In genomic region chr14:50318031-50318626, GRCh38 we compare ENCODE assay signal across 8 cellular contexts. TPM values are rescaled to one million over a fixed set of nuclear protein-coding genes. Genes with fewer than 3 reads are reported as not detected.
DNase-seq lines count a peak whose midpoint lies in the region; FAIRE-seq and TF ChIP-seq lines count a peak whose summit lies in the region.

No MANE protein-coding gene starts in this region.

- TF ChIP-seq CTCF in AG10803 (conservative IDR thresholded peaks at IDR 0.05; ENCODE audit: low read length) (peak; percentile 82), HFFc6 (IDR thresholded peaks at IDR 0.05) (peak; percentile 87), VCaP (conservative IDR thresholded peaks at IDR 0.05) (peak; percentile 86), kidney (IDR thresholded peaks at IDR 0.05; ENCODE audit: borderline replicate concordance, extremely low read depth, insufficient read depth) (peak; percentile 39)

- FAIRE-seq in kidney (lab: Jason Lieb, UNC), result peak; percentile 38

- no peaks in the 10 kb centered on the region for H3K9me3 ChIP-seq in kidney (ENCODE audit: control insufficient read depth in 1 of 2, low read length in 2 of 2)
- H3K9me3 ChIP-seq in CD8-positive, alpha-beta memory T cell (ENCODE audit: low read length), result no peaks in the 10 kb centered on the region

- H3K4me3 ChIP-seq in AG10803 (ENCODE audit: low read length), result no peak overlapping the region
- H3K4me3 ChIP-seq in kidney (ENCODE audit: low read length in 2 of 2), result no peak overlapping the region
- H3K4me3 ChIP-seq in CD8-positive, alpha-beta memory T cell (ENCODE audit: low read length), result no peak overlapping the region

- H3K27ac Mint-ChIP-seq in HFFc6, result no peak overlapping the region
- H3K27ac Mint-ChIP-seq in CD8-positive, alpha-beta memory T cell, result no peak overlapping the region

- H3K27me3 Mint-ChIP-seq in HFFc6 (ENCODE audit: insufficient read depth), result no peaks in the 10 kb centered on the region
- peaks cover 0 to 2% of the 10 kb centered on the region in 2 donors for H3K27me3 Mint-ChIP-seq in CD8-positive, alpha-beta memory T cell

- POLR2A ChIA-PET in CD8-positive, alpha-beta memory T cell (lab: Charles Lee), result interaction anchor here (0.6 kb wide), 1 partner anchor 8 kb away, joined by 3 read pairs; no protein-coding TSS in a partner anchor

- H3K4me3 Mint-ChIP-seq in HFFc6, result no peak overlapping the region
- no peak overlapping the region for H3K4me3 Mint-ChIP-seq in CD8-positive, alpha-beta memory T cell

- CTCF ChIA-PET in CD8-positive, alpha-beta memory T cell (lab: Charles Lee), result interaction anchor here (0.6 kb wide), 1 partner anchor 716 kb away, joined by 3 read pairs; no protein-coding TSS in a partner anchor

- H3K27me3 ChIP-seq in CD8-positive, alpha-beta memory T cell (ENCODE audit: insufficient read depth, low read length, poor library complexity, severe bottlenecking), result no peaks in the 10 kb centered on the region

- intact Hi-C loops in kidney (cut with DNase I), result no loop called here

- peaks cover 21% of the 10 kb centered on the region for H3K36me3 Mint-ChIP-seq in HFFc6 (ENCODE audit: low read depth)
- H3K36me3 Mint-ChIP-seq in CD8-positive, alpha-beta memory T cell, result peaks cover 0 to 14% (median 5%) of the 10 kb centered on the region in 3 donors

- no peak overlapping the region for H3K9ac ChIP-seq in kidney (ENCODE audit: low read length in 2 of 2)

- H3K4me1 ChIP-seq in kidney (ENCODE audit: control insufficient read depth in 1 of 2, insufficient read depth in 1 of 2, low read depth in 1 of 2, low read length in 2 of 2), result peaks cover 6% of the 10 kb centered on the region in 2 donors
- H3K4me1 ChIP-seq in CD8-positive, alpha-beta memory T cell (ENCODE audit: insufficient read depth, low read length), result peaks cover 17% of the 10 kb centered on the region

- H3K9me3 Mint-ChIP-seq in HFFc6, result no peaks in the 10 kb centered on the region
- H3K9me3 Mint-ChIP-seq in CD8-positive, alpha-beta memory T cell, result no peaks in the 10 kb centered on the region

- no peaks in the 10 kb centered on the region for H3K36me3 ChIP-seq in kidney (ENCODE audit: control insufficient read depth in 1 of 2, insufficient read depth in 2 of 2, low read length in 2 of 2)
- peaks cover 5% of the 10 kb centered on the region for H3K36me3 ChIP-seq in CD8-positive, alpha-beta memory T cell (ENCODE audit: insufficient read depth, low read length)

- H3K27ac ChIP-seq in VCaP (no peak overlapping the region), kidney (ENCODE audit: low read depth in 2 of 2, low read length in 2 of 2) (no peak overlapping the region)
- no peak overlapping the region for H3K27ac ChIP-seq in CD8-positive, alpha-beta memory T cell (ENCODE audit: low read depth, low read length)

- peaks cover 17% of the 10 kb centered on the region for H3K4me1 Mint-ChIP-seq in HFFc6 (ENCODE audit: low read depth)
- peaks cover 22 to 54% (median 41%) of the 10 kb centered on the region in 3 donors for H3K4me1 Mint-ChIP-seq in CD8-positive, alpha-beta memory T cell

- DNase-seq in AG10803 (ENCODE audit: low read depth) (peak; percentile 62), HFFc6 (peak; percentile 39), kidney (no peak)
- no peak for DNase-seq in CD8-positive, alpha-beta memory T cell
- no peak for DNase-seq in activated T-cell treated with anti-CD3 and anti-CD28 coated beads, Interleukin-2, amount 50 U/mL, for 48 hours
- DNase-seq in activated effector memory CD4-positive, alpha-beta T cell treated with anti-CD3 and anti-CD28 coated beads, Interleukin-2, amount 50 U/mL, for 16 hours, result no peak
- DNase-seq in stimulated activated CD4-positive, alpha-beta T cell treated with anti-CD3 and anti-CD28 coated beads, Interleukin-2, amount 100 ng/mL, for 24 hours, result no peak

RNA-seq across cellular contexts. Expression of gene DMAC2L, which starts 6.0 kb away (rescaled TPM):
- 10 to 100 TPM; 10.6 to 14.5 (median 12.1) TPM for total RNA-seq in HFFc6 (2021; fragmentation: NEBNext Ultra II Directional; extraction: Animal tissue kit (Norgen Biotek cat#: 25700))
- total RNA-seq in kidney, result 23.7 TPM
- 27.3 TPM for polyA plus RNA-seq in kidney (ENCODE audit: insufficient read depth, low read depth, low replicate concordance)
- total RNA-seq in CD8-positive, alpha-beta memory T cell, result 10 to 100 TPM; 14.3 to 14.7 TPM
- 17.9 TPM for polyA plus RNA-seq in CD8-positive, alpha-beta memory T cell

RNA-seq across cellular contexts. Expression of gene L2HGDH, which starts 6.1 kb away (rescaled TPM):
- 1 to 10 TPM; 3.1 to 5.2 (median 3.4) TPM for total RNA-seq in HFFc6 (2021; fragmentation: NEBNext Ultra II Directional; extraction: Animal tissue kit (Norgen Biotek cat#: 25700))
- 12.5 TPM for total RNA-seq in kidney
- polyA plus RNA-seq in kidney (ENCODE audit: insufficient read depth, low read depth, low replicate concordance), result 11.1 TPM
- 10 to 100 TPM; 19.7 to 20.0 TPM for total RNA-seq in CD8-positive, alpha-beta memory T cell
- 3.6 TPM for polyA plus RNA-seq in CD8-positive, alpha-beta memory T cell

Comparison
In these comparisons a context has a peak if more than half of its experiments do, and no peak if none do; other contexts are left out.
1. DNase-seq: peak in AG10803 (single experiment) and HFFc6 (single experiment); none in kidney (single experiment), CD8-positive, alpha-beta memory T cell (0 of 5), activated T-cell treated with anti-CD3 and anti-CD28 coated beads, Interleukin-2, amount 50 U/mL, for 48 hours (0 of 2), activated effector memory CD4-positive, alpha-beta T cell treated with anti-CD3 and anti-CD28 coated beads, Interleukin-2, amount 50 U/mL, for 16 hours (single experiment) and stimulated activated CD4-positive, alpha-beta T cell treated with anti-CD3 and anti-CD28 coated beads, Interleukin-2, amount 100 ng/mL, for 24 hours (0 of 2).
2. Peak in every context shown above with its lines, with median percentiles within 50 percentile points of each other: CTCF ChIP-seq.